In genomic region chr4:2511645-2512131, GRCh38 we compare ENCODE assay signal across 22 cellular contexts. TPM values are rescaled to one million over a fixed set of nuclear protein-coding genes. Genes with fewer than 3 reads are reported as not detected.
DNase-seq lines count a peak whose midpoint lies in the region; ATAC-seq and TF ChIP-seq lines count a peak whose summit lies in the region.
"Had no signal": no experiment of that assay in that cellular context is flagged by ENCODE, and none has a peak within 500 bp of the region (broad histone marks: within the 10 kb centered on the region; RNA-seq: fewer than 3 reads in every experiment).

No MANE protein-coding gene starts in this region.

- H3K9me3 Mint-ChIP-seq in activated CD4-positive, alpha-beta T cell treated with anti-CD3 and anti-CD28 coated beads, Interleukin-2, amount 10 ng/mL, durations not matched to agents 7 days and 5 days: no peaks in the 10 kb centered on the region

- H3K4me2 ChIP-seq in SK-N-SH: no peak overlapping the region
- H3K4me2 ChIP-seq: PC-9, smooth muscle cell had no signal

- peaks cover 23% of the 10 kb centered on the region for H4K20me1 ChIP-seq in SK-N-SH (ENCODE audit: insufficient read depth)

- TF ChIP-seq RAD21 in SK-N-SH (IDR thresholded peaks at IDR 0.05; ENCODE audit: low read length): no peak

- H3K9me3 ChIP-seq in SK-N-SH (no peaks in the 10 kb centered on the region), ascending aorta (no peaks in the 10 kb centered on the region)
- H3K9me3 ChIP-seq: transverse colon had no signal

- no peak overlapping the region for H2AFZ ChIP-seq in SK-N-SH (ENCODE audit: low read depth)
- H2AFZ ChIP-seq: PC-9 had no signal

- H3K4me1 ChIP-seq in SK-N-SH (ENCODE audit: control insufficient read depth in 1 of 2, insufficient read depth in 2 of 2, low read depth in 1 of 2, low read length in 1 of 2): no peaks in the 10 kb centered on the region
- peaks cover 0 to 6% of the 10 kb centered on the region in 2 donors for H3K4me1 ChIP-seq in ascending aorta
- H3K4me1 ChIP-seq: foreskin keratinocyte, transverse colon had no signal

- intact Hi-C loops in ascending aorta (cut with DNase I): no loop called here

- H3K27me3 ChIP-seq in SK-N-SH (ENCODE audit: insufficient read depth): no peaks in the 10 kb centered on the region
- no peaks in the 10 kb centered on the region for H3K27me3 ChIP-seq in ascending aorta
- H3K27me3 ChIP-seq: foreskin keratinocyte, transverse colon had no signal

- 85% methylated on average over 9 of the region's 9 CpGs for WGBS in SK-N-SH (ENCODE audit: low lambda C conversion rate)

- H3K9me2 ChIP-seq in SK-N-SH: no peaks in the 10 kb centered on the region

- ATAC-seq in HG02973 (IDR thresholded peaks at IDR 0.05; ENCODE audit: unreplicated experiment): peak; percentile 44
- ATAC-seq: foreskin keratinocyte, HepG2 had no signal

- no peak for TF ChIP-seq CTCF in SK-N-SH (IDR thresholded peaks at IDR 0.05)
- no peak for TF ChIP-seq CTCF in ascending aorta (IDR thresholded peaks at IDR 0.05)

- peak overlapping the region; percentile 78 for H3K27ac Mint-ChIP-seq in activated CD4-positive, alpha-beta T cell treated with anti-CD3 and anti-CD28 coated beads, Interleukin-2, amount 10 ng/mL, durations not matched to agents 7 days and 5 days
- H3K27ac Mint-ChIP-seq: progenitor cell of endocrine pancreas had no signal

- H3K79me2 ChIP-seq in SK-N-SH (ENCODE audit: insufficient read depth): peaks cover 42% of the 10 kb centered on the region; the same call in 1 of the 2 replicates

- POLR2A ChIA-PET in activated CD4-positive, alpha-beta T cell treated with anti-CD3 and anti-CD28 coated beads, Interleukin-2, amount 10 ng/mL, durations not matched to agents 7 days and 5 days (lab: Charles Lee): no interaction called here
- POLR2A ChIA-PET in SK-N-SH (lab: Yijun Ruan, JAX): no interaction called here

- DNase-seq in activated CD4-positive, alpha-beta T cell treated with anti-CD3 and anti-CD28 coated beads, Interleukin-2, amount 10 ng/mL, durations not matched to agents 7 days and 5 days: no peak
- no peak for DNase-seq in activated CD4-positive, alpha-beta T cell treated with anti-CD3 and anti-CD28 coated beads, Interleukin-2, amount 50 U/mL, for 48 hours
- DNase-seq in caudate nucleus (lab: John Stamatoyannopoulos, UW) (peak in 44 of 61 donors; percentile 13 to 94 (median 60)), putamen (ENCODE audit: low spot score) (peak; percentile 74), NCI-H1105 (lab: John Stamatoyannopoulos, UW) (no peak), SK-N-SH (no peak), ascending aorta (ENCODE audit: low spot score in 2 of 2) (no peak)
- DNase-seq: 8988T; activated effector memory CD4-positive, alpha-beta T cell treated with anti-CD3 and anti-CD28 coated beads, Interleukin-2, amount 50 U/mL, for 16 hours; aorta; EL; foreskin keratinocyte; H7; NCI-H2029 treated with DMSO at 0.1 percent for 48 hours; NCI-H524 treated with DMSO at 0.1 percent for 48 hours; PC-9; transverse colon had no signal

- H3K4me3 ChIP-seq in SK-N-SH (ENCODE audit: low read depth in 2 of 2, low read length in 1 of 2) (no peak overlapping the region), ascending aorta (no peak overlapping the region)
- H3K4me3 ChIP-seq: PC-9, SK-N-MC, smooth muscle cell, transverse colon had no signal

- peaks cover 44% of the 10 kb centered on the region for H3K36me3 Mint-ChIP-seq in activated CD4-positive, alpha-beta T cell treated with anti-CD3 and anti-CD28 coated beads, Interleukin-2, amount 10 ng/mL, durations not matched to agents 7 days and 5 days (ENCODE audit: low read depth)

- no peaks in the 10 kb centered on the region for H3K27me3 Mint-ChIP-seq in activated CD4-positive, alpha-beta T cell treated with anti-CD3 and anti-CD28 coated beads, Interleukin-2, amount 10 ng/mL, durations not matched to agents 7 days and 5 days
- H3K27me3 Mint-ChIP-seq: progenitor cell of endocrine pancreas had no signal

- H3K4me1 Mint-ChIP-seq in activated CD4-positive, alpha-beta T cell treated with anti-CD3 and anti-CD28 coated beads, Interleukin-2, amount 10 ng/mL, durations not matched to agents 7 days and 5 days: peaks cover 13% of the 10 kb centered on the region

- peaks cover 44 to 63% of the 10 kb centered on the region in 2 experiments for H3K36me3 ChIP-seq in SK-N-SH (replicated peaks in 1 of 2; ENCODE audit: control insufficient read depth in 1 of 2, insufficient read depth in 2 of 2, low read length in 1 of 2)
- peaks cover 45 to 64% of the 10 kb centered on the region in 2 donors for H3K36me3 ChIP-seq in ascending aorta

- no peak for TF ChIP-seq EP300 in SK-N-SH (IDR thresholded peaks at IDR 0.05; ENCODE audit: borderline replicate concordance in 1 of 2, low read depth in 1 of 2, low read length in 1 of 2)

- H3K27ac ChIP-seq in caudate nucleus (ENCODE audit: low read depth, low read length): no peak overlapping the region
- H3K27ac ChIP-seq in SK-N-SH (ENCODE audit: low read depth in 2 of 2, low read length in 1 of 2): no peak overlapping the region
- no peak overlapping the region for H3K27ac ChIP-seq in ascending aorta
- H3K27ac ChIP-seq: foreskin keratinocyte, PC-9, SK-N-MC, transverse colon had no signal

- no peaks in the 10 kb centered on the region for H3F3A ChIP-seq in SK-N-SH (replicated peaks; ENCODE audit: insufficient read depth)

- no peak overlapping the region for H3K9ac ChIP-seq in SK-N-SH

- H3K4me3 Mint-ChIP-seq in activated CD4-positive, alpha-beta T cell treated with anti-CD3 and anti-CD28 coated beads, Interleukin-2, amount 10 ng/mL, durations not matched to agents 7 days and 5 days: no peak overlapping the region

- CTCF ChIA-PET in activated CD4-positive, alpha-beta T cell treated with anti-CD3 and anti-CD28 coated beads, Interleukin-2, amount 10 ng/mL, durations not matched to agents 7 days and 5 days (lab: Charles Lee): interaction anchor here (0.6 to 1.0 kb wide), 4 partner anchors 16 to 46 kb away, joined by 3 to 4 read pairs (median 4); no protein-coding TSS in a partner anchor
- CTCF ChIA-PET in SK-N-SH (lab: Yijun Ruan, JAX): no interaction called here

TF ChIP-seq in SK-N-SH, 30 proteins besides CTCF, POLR2A, EP300 and RAD21:
- TF ChIP-seq NFIC (IDR thresholded peaks at IDR 0.05; ENCODE audit: borderline replicate concordance): no peak

RNA-seq across cellular contexts. Expression of gene FAM193A, which starts 24.8 kb away (rescaled TPM):
- 10 to 100 TPM; 33.2 to 35.5 TPM for total RNA-seq in activated CD4-positive, alpha-beta T cell treated with anti-CD3 and anti-CD28 coated beads, Interleukin-2, amount 10 ng/mL, durations not matched to agents 7 days and 5 days
- polyA plus RNA-seq in SK-N-SH (2012; rRNA removed): 7.0 and 9.2 TPM in 2 replicates
- 6.3 and 7.8 TPM in 2 replicates for polyA plus RNA-seq in SK-N-SH (2012; cell fraction: cytosol; rRNA removed)
- polyA plus RNA-seq in SK-N-SH (2012; cell fraction: nucleus; rRNA removed): 28.8 and 33.4 TPM in 2 replicates
- total RNA-seq in ascending aorta: 30.9 TPM

RNA-seq across cellular contexts. Expression of gene RNF4, which starts 42.8 kb away (rescaled TPM):
- 100 to 1,000 TPM in 1 of 2 experiments, 10 to 100 TPM in 1; 96.2 to 102 TPM for total RNA-seq in activated CD4-positive, alpha-beta T cell treated with anti-CD3 and anti-CD28 coated beads, Interleukin-2, amount 10 ng/mL, durations not matched to agents 7 days and 5 days
- 60.7 and 85.3 TPM in 2 replicates for polyA plus RNA-seq in SK-N-SH (2012; rRNA removed)
- polyA plus RNA-seq in SK-N-SH (2012; cell fraction: cytosol; rRNA removed): 71.4 and 78.1 TPM in 2 replicates
- 48.6 and 65.2 TPM in 2 replicates for polyA plus RNA-seq in SK-N-SH (2012; cell fraction: nucleus; rRNA removed)
- 19.3 TPM for total RNA-seq in ascending aorta

Comparison
In these comparisons a context has a peak if more than half of its experiments do, and no peak if none do; other contexts are left out.
1. DNase-seq: peak in caudate nucleus (44 of 61) and putamen (single experiment); none in activated CD4-positive, alpha-beta T cell treated with anti-CD3 and anti-CD28 coated beads, Interleukin-2, amount 10 ng/mL, durations not matched to agents 7 days and 5 days (single experiment), activated CD4-positive, alpha-beta T cell treated with anti-CD3 and anti-CD28 coated beads, Interleukin-2, amount 50 U/mL, for 48 hours (0 of 2), NCI-H1105 (single experiment), SK-N-SH (single experiment) and ascending aorta (0 of 2).